ENCODE assay signal across 8 cellular contexts in the genomic region with DNA sequence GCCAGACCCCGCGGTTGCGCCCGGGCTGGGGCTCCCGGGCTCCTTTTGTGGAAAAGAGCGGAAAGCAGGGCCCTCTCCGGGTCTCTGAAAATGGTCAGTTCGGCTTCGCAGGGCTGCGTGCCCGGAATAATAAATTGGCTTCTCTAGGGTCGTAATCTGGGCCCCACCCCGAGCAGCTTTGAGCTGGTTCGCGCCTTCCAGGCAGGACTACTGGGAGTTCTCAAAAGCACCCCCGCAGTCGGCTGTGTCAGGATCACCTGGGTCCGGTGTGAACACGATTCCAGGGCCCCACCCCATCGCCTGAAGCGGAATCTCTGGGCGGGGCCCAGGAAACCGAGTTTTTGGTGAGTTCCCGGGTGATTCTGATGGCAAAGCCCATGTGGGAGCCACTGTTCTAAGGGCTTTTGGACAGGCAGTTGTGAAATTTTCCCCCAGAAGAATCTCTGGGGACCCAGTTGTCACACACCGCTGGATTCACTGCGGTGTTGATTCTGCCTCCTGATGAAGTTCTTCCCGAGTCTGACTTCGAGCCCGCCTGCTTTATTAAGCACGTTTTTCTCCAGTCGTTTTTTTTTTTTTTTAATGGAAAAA.
DNase-seq lines count a peak whose midpoint lies in the region; ATAC-seq, FAIRE-seq and TF ChIP-seq lines count a peak whose summit lies in the region.

No MANE protein-coding gene starts in this region.

- H3K27me3 Mint-ChIP-seq in CD8-positive, alpha-beta memory T cell = peaks cover 5 to 10% of the 10 kb centered on the region in 2 donors
- peaks cover 7% of the 10 kb centered on the region for H3K27me3 Mint-ChIP-seq in activated T-helper 17 cell treated with anti-CD3 and anti-CD28 coated beads, Interleukin-2, amount 50 U/mL, for 72 hours

- POLR2A ChIA-PET in CD8-positive, alpha-beta memory T cell (lab: Charles Lee) = no interaction called here

- peak overlapping the region; percentile 16 for H3K27ac ChIP-seq in CD8-positive, alpha-beta memory T cell (ENCODE audit: low read depth, low read length)
- H3K27ac ChIP-seq in psoas muscle = peak overlapping the region; percentile 36

- peak in 1 of 5 donors; percentile 47 for DNase-seq in CD8-positive, alpha-beta memory T cell
- DNase-seq in HPDE6-E6E7 (ENCODE audit: extremely low spot score) (peak; percentile 60), left cardiac atrium (peak; percentile 56), psoas muscle (peak in 1 of 2 donors; percentile 65), RCC 7860 (ENCODE audit: low spot score) (no peak), NCI-H1092 treated with DMSO at 0.1 percent for 48 hours (lab: John Stamatoyannopoulos, UW) (no peak)

- H3K9me3 ChIP-seq in CD8-positive, alpha-beta memory T cell (ENCODE audit: low read length) = no peaks in the 10 kb centered on the region
- no peaks in the 10 kb centered on the region for H3K9me3 ChIP-seq in psoas muscle

- H3K27ac Mint-ChIP-seq in CD8-positive, alpha-beta memory T cell = peak overlapping the region in 6 of 8 donors; percentile 23 to 88 (median 76)
- no peak overlapping the region for H3K27ac Mint-ChIP-seq in activated T-helper 17 cell treated with anti-CD3 and anti-CD28 coated beads, Interleukin-2, amount 50 U/mL, for 72 hours

- ATAC-seq in activated T-helper 17 cell treated with anti-CD3 and anti-CD28 coated beads, Interleukin-2, amount 50 U/mL, for 72 hours (replicated peaks) = no peak
- ATAC-seq in left cardiac atrium (peak; percentile 27), psoas muscle (peak in 1 of 4 donors; percentile 16), GM19455 (IDR thresholded peaks at IDR 0.05; ENCODE audit: unreplicated experiment) (no peak)

- no peaks in the 10 kb centered on the region for H3K36me3 ChIP-seq in CD8-positive, alpha-beta memory T cell (ENCODE audit: insufficient read depth, low read length)
- no peaks in the 10 kb centered on the region for H3K36me3 ChIP-seq in psoas muscle (ENCODE audit: insufficient read depth in 1 of 2, low read depth in 1 of 2)

- intact Hi-C loops in left cardiac atrium (cut with DNase I) (loop anchor here (2.0 kb wide), 2 partner anchors 262 to 264 kb away; a partner anchor contains a TSS), psoas muscle (cut with DNase I) (loop anchor here (2.0 to 5.0 kb wide), 2 partner anchors 702 to 703 kb away; no protein-coding TSS in a partner anchor)

- H3K4me1 Mint-ChIP-seq in CD8-positive, alpha-beta memory T cell = peaks cover 7 to 12% (median 8%) of the 10 kb centered on the region in 3 donors
- H3K4me1 Mint-ChIP-seq in activated T-helper 17 cell treated with anti-CD3 and anti-CD28 coated beads, Interleukin-2, amount 50 U/mL, for 72 hours = peaks cover 5% of the 10 kb centered on the region

- H3K4me3 Mint-ChIP-seq in CD8-positive, alpha-beta memory T cell = peak overlapping the region; percentile 71 to 92 (median 83)
- H3K4me3 Mint-ChIP-seq in activated T-helper 17 cell treated with anti-CD3 and anti-CD28 coated beads, Interleukin-2, amount 50 U/mL, for 72 hours = peak overlapping the region; percentile 70

- WGBS in psoas muscle, 3 donors = 9 to 13% (median 9%) methylated on average over 27 to 31 of the region's 31 CpGs

- peaks cover 3% of the 10 kb centered on the region for H3K27me3 ChIP-seq in CD8-positive, alpha-beta memory T cell (ENCODE audit: insufficient read depth, low read length, poor library complexity, severe bottlenecking)
- H3K27me3 ChIP-seq in psoas muscle (ENCODE audit: insufficient read depth in 3 of 3, low read length in 2 of 3) = peaks cover 0 to 21% (median 0%) of the 10 kb centered on the region in 3 donors

- peaks cover 0 to 4% (median 0%) of the 10 kb centered on the region in 5 donors for H3K9me3 Mint-ChIP-seq in CD8-positive, alpha-beta memory T cell
- no peaks in the 10 kb centered on the region for H3K9me3 Mint-ChIP-seq in activated T-helper 17 cell treated with anti-CD3 and anti-CD28 coated beads, Interleukin-2, amount 50 U/mL, for 72 hours

- no peak for TF ChIP-seq CTCF in psoas muscle (IDR thresholded peaks at IDR 0.05)

- peaks cover 6% of the 10 kb centered on the region for H3K4me1 ChIP-seq in CD8-positive, alpha-beta memory T cell (ENCODE audit: insufficient read depth, low read length)
- peaks cover 5% of the 10 kb centered on the region for H3K4me1 ChIP-seq in psoas muscle

- CTCF ChIA-PET in CD8-positive, alpha-beta memory T cell (lab: Charles Lee) = interaction anchor here (0.7 to 2.2 kb wide), 5 partner anchors 20 to 702 kb away, joined by 3 to 12 read pairs (median 6); no protein-coding TSS in a partner anchor

- no peak for FAIRE-seq in RCC 7860 (lab: Jason Lieb, UNC)

- H3K4me3 ChIP-seq in CD8-positive, alpha-beta memory T cell (ENCODE audit: low read length) = peak overlapping the region; percentile 39
- H3K4me3 ChIP-seq in psoas muscle = peak overlapping the region; percentile 71

- no peaks in the 10 kb centered on the region for H3K36me3 Mint-ChIP-seq in CD8-positive, alpha-beta memory T cell
- H3K36me3 Mint-ChIP-seq in activated T-helper 17 cell treated with anti-CD3 and anti-CD28 coated beads, Interleukin-2, amount 50 U/mL, for 72 hours (ENCODE audit: low read depth) = no peaks in the 10 kb centered on the region

Comparison
In these comparisons a context has a peak if more than half of its experiments do, and no peak if none do; other contexts are left out.
1. DNase-seq: peak in HPDE6-E6E7 (single experiment) and left cardiac atrium (single experiment); none in RCC 7860 (single experiment) and NCI-H1092 treated with DMSO at 0.1 percent for 48 hours (single experiment).
2. ATAC-seq: peak in left cardiac atrium (2 of 2); none in activated T-helper 17 cell treated with anti-CD3 and anti-CD28 coated beads, Interleukin-2, amount 50 U/mL, for 72 hours (single experiment) and GM19455 (single experiment).